ENCODE assay signal across 1 cellular context in genomic region chr4:78138252-78138651, GRCh38.
TF ChIP-seq lines count a peak whose summit lies in the region.

No MANE protein-coding gene starts in this region.

TF ChIP-seq in HepG2, 621 proteins besides CTCF, POLR2A, EP300 and RAD21 (continued from another document):
- no peak for TF ChIP-seq TOE1 (CRISPR knock-in tag; IDR thresholded peaks at IDR 0.05)
- TF ChIP-seq ZNF331 (CRISPR knock-in tag; IDR thresholded peaks at IDR 0.05) = no peak
- no peak for TF ChIP-seq MTF1 (CRISPR knock-in tag; IDR thresholded peaks at IDR 0.05)
- peak; percentile 18; the same call in 1 of the 2 replicates for TF ChIP-seq HDAC2 (CRISPR knock-in tag; IDR thresholded peaks at IDR 0.05)
- no peak for TF ChIP-seq ZNF747 (CRISPR knock-in tag; IDR thresholded peaks at IDR 0.05; ENCODE audit: borderline replicate concordance)
- 0 out of 2 replicates have a peak, but pooled peaks have one; percentile 17 for TF ChIP-seq NCOR1 (IDR thresholded peaks at IDR 0.05; ENCODE audit: borderline replicate concordance, low read length)
- TF ChIP-seq MBNL3 (CRISPR knock-in tag; conservative IDR thresholded peaks at IDR 0.05) = no peak
TF ChIP-seq in HepG2: peak in this region for 33.
